In the genomic region with DNA sequence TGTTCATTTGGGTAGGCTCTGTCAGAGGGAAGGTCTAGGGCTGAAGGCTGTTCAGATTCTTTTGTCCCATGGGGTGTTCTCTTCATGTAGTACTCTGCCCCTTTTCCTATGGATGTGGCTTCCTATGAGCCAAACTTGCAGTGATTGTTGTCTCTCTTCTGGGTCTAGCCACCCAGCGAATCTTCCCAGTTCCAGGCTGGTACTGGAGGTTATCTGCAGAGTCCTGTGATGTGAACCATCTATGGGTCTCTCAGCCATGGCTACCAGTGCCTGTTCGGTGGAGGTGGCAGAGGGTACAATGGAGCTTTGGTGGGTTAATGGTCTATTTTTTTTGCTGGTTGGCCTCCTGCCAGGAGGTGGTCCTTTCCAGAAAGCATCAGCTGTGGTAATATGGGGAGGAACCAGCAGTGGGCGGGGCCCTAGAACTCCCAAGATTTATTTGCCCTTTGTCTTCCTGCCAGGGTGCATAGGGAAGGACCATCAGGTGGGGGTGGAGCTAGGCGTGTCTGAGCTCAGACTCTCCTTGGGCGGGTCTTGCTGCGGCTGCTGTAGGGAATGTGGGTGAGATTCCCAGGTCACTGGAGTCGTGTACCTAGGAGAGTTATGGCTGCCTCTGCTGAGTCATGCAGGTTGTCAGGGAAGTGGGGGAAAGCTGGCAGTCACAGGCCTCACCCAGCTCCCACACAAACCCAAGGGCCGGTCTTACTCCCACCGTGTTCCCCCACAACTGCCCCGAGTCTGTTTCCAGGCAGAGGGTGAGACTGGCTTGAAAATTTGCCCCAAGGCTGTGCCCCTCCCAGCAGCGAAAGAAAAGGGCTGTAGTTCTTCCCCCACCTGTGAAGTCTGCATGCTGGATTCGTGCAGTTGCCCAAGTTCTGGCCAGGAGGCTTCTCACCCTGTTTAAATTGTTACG, we compare ENCODE assay signal across 9 cellular contexts. TPM values are rescaled to one million over a fixed set of nuclear protein-coding genes. Genes with fewer than 3 reads are reported as not detected.
A peak's percentile ranks its signal among the peaks of the same experiment; 100 is the strongest.
DNase-seq lines count a peak whose midpoint lies in the region; FAIRE-seq and TF ChIP-seq lines count a peak whose summit lies in the region.
"Had no signal": no experiment of that assay in that cellular context is flagged by ENCODE, and none has a peak within 500 bp of the region (broad histone marks: within the 10 kb centered on the region; RNA-seq: fewer than 3 reads in every experiment).

No MANE protein-coding gene starts in this region.

- peak overlapping the region; percentile 77 for H3K9ac ChIP-seq in keratinocyte (ENCODE audit: control insufficient read depth, extremely low read depth, insufficient read depth, low read length)
- H3K9ac ChIP-seq in GM23248, result no peak overlapping the region

- DNase-seq in activated naive CD4-positive, alpha-beta T cell treated with Interleukin-2 at 50 U/mL for 16 hours, result no peak
- DNase-seq in RCC 7860 (ENCODE audit: low spot score) (peak; percentile 88), keratinocyte (ENCODE audit: low read depth, low spot score) (peak; percentile 94), ureter (ENCODE audit: low spot score) (peak; percentile 89), hepatic stellate cell (ENCODE audit: low spot score) (no peak), GM23248 (no peak)
- no peak for DNase-seq in central memory CD4-positive, alpha-beta T cell

- H3K36me3 ChIP-seq in keratinocyte (ENCODE audit: control insufficient read depth in 2 of 2, extremely low read depth in 1 of 2, insufficient read depth in 2 of 2, low read length in 2 of 2) (peaks cover 12 to 14% of the 10 kb centered on the region in 2 experiments), GM23248 (ENCODE audit: low read depth) (peaks cover 9% of the 10 kb centered on the region)

- dilution Hi-C loops in keratinocyte (cut with MboI; ENCODE audit: extremely low pct_ligation_motif_present, low sequenced_read_pairs), result no loop called here

- H3K27me3 ChIP-seq in keratinocyte (ENCODE audit: control insufficient read depth, extremely low read depth, insufficient read depth, low read length) (no peaks in the 10 kb centered on the region), GM23248 (replicated peaks; ENCODE audit: insufficient read depth) (no peaks in the 10 kb centered on the region)
- H3K27me3 ChIP-seq: heart left ventricle had no signal

- FAIRE-seq in RCC 7860 (lab: Jason Lieb, UNC) (peak; percentile 74), keratinocyte (lab: Jason Lieb, UNC) (peak; percentile 75)

- H3K9me1 ChIP-seq in keratinocyte (ENCODE audit: control insufficient read depth, extremely low read depth, insufficient read depth, low read length), result no peaks in the 10 kb centered on the region

- peak overlapping the region; percentile 94 for H3K27ac Mint-ChIP-seq in activated naive CD4-positive, alpha-beta T cell treated with anti-CD3 and anti-CD28 coated beads, Interleukin-2, amount 50 U/mL, for 24 hours

- H3K4me1 ChIP-seq in keratinocyte (ENCODE audit: control insufficient read depth, extremely low read depth, insufficient read depth, low read length) (peaks cover 30% of the 10 kb centered on the region), GM23248 (ENCODE audit: insufficient read depth) (no peaks in the 10 kb centered on the region)

- H3K4me1 Mint-ChIP-seq in activated naive CD4-positive, alpha-beta T cell treated with anti-CD3 and anti-CD28 coated beads, Interleukin-2, amount 50 U/mL, for 24 hours, result peaks cover 64% of the 10 kb centered on the region

- H3K4me3 Mint-ChIP-seq in activated naive CD4-positive, alpha-beta T cell treated with anti-CD3 and anti-CD28 coated beads, Interleukin-2, amount 50 U/mL, for 24 hours, result peak overlapping the region; percentile 51

- no peaks in the 10 kb centered on the region for H4K20me1 ChIP-seq in keratinocyte (ENCODE audit: control insufficient read depth, extremely low read depth, insufficient read depth, low read length)
- no peaks in the 10 kb centered on the region for H4K20me1 ChIP-seq in GM23248 (ENCODE audit: insufficient read depth)

- H3F3A ChIP-seq in GM23248 (ENCODE audit: insufficient read depth), result 0 out of 2 replicates have a peak, but pooled peaks cover 4% of the 10 kb centered on the region

- H3K9me3 ChIP-seq in keratinocyte (ENCODE audit: control insufficient read depth, low read depth, low read length) (no peaks in the 10 kb centered on the region), GM23248 (ENCODE audit: low read depth) (no peaks in the 10 kb centered on the region)

- in situ Hi-C loops in GM23248 (cut with MboI), result no loop called here

- H3K27me3 Mint-ChIP-seq in activated naive CD4-positive, alpha-beta T cell treated with anti-CD3 and anti-CD28 coated beads, Interleukin-2, amount 50 U/mL, for 24 hours, result no peaks in the 10 kb centered on the region

- H3K9me3 Mint-ChIP-seq in activated naive CD4-positive, alpha-beta T cell treated with anti-CD3 and anti-CD28 coated beads, Interleukin-2, amount 50 U/mL, for 24 hours, result no peaks in the 10 kb centered on the region

- H3K27ac ChIP-seq in keratinocyte (ENCODE audit: control insufficient read depth, insufficient read depth, low read length), result peak overlapping the region; percentile 96
- no peak overlapping the region for H3K27ac ChIP-seq in GM23248
- H3K27ac ChIP-seq: heart left ventricle had no signal

- H2AFZ ChIP-seq in keratinocyte (ENCODE audit: control insufficient read depth, low read length) (peak overlapping the region; percentile 7), GM23248 (no peak overlapping the region)

- WGBS in GM23248 (ENCODE audit: low coverage in 1 of 2, low lambda C conversion rate in 2 of 2, missing lambda C conversion rate in 2 of 2), 2 experiments, result 93 to 96% methylated on average over 13 of the region's 13 CpGs

- H3K36me3 Mint-ChIP-seq in activated naive CD4-positive, alpha-beta T cell treated with anti-CD3 and anti-CD28 coated beads, Interleukin-2, amount 50 U/mL, for 24 hours, result peaks cover 6% of the 10 kb centered on the region

- H3K4me2 ChIP-seq in keratinocyte (ENCODE audit: control insufficient read depth, extremely low read depth, insufficient read depth, low read depth, low read length) (peak overlapping the region; percentile 85), GM23248 (ENCODE audit: unreplicated experiment) (no peak overlapping the region)

- no peak for TF ChIP-seq CTCF in keratinocyte (optimal IDR thresholded peaks at IDR 0.05 in 1 of 3, IDR thresholded peaks at IDR 0.05 in 1 of 3, conservative IDR thresholded peaks at IDR 0.05 in 1 of 3; ENCODE audit: extremely low read depth in 1 of 3, insufficient read depth in 2 of 3, low read length in 3 of 3)

- no peaks in the 10 kb centered on the region for H3K9me2 ChIP-seq in GM23248 (ENCODE audit: insufficient read depth)

- H3K79me2 ChIP-seq in keratinocyte (ENCODE audit: control insufficient read depth, insufficient read depth, low read length) (peaks cover 49% of the 10 kb centered on the region), GM23248 (ENCODE audit: insufficient read depth) (peaks cover 95% of the 10 kb centered on the region)

- H3K4me3 ChIP-seq in keratinocyte (ENCODE audit: control insufficient read depth in 2 of 3, extremely low read depth in 1 of 3, insufficient read depth in 2 of 3, low read depth in 1 of 3, low read length in 3 of 3) (peak overlapping the region in 2 of 3 experiments; percentile 14 to 19), GM23248 (no peak overlapping the region)
- H3K4me3 ChIP-seq: heart left ventricle had no signal

RNA-seq across cellular contexts. Expression of a gene that starts 17.5 kb away (rescaled TPM):
- 6.9 to 12.3 TPM (median 8.5 TPM) in 3 replicates for polyA plus RNA-seq in keratinocyte
- 16.4 TPM for polyA plus RNA-seq in keratinocyte (2011; ENCODE audit: low read depth)
- 6.4 and 7.6 TPM in 2 replicates for polyA plus RNA-seq in keratinocyte (2011; cell fraction: cytosol; rRNA removed)
- polyA plus RNA-seq in keratinocyte (2011; cell fraction: nucleus; rRNA removed), result 7.9 and 8.6 TPM in 2 replicates
- polyA plus RNA-seq in keratinocyte (2012; ENCODE audit: low replicate concordance), result 8.7 and 13.4 TPM in 2 replicates
- polyA minus RNA-seq in keratinocyte, result 8.6 to 12.4 TPM (median 10.5 TPM) in 3 replicates
- polyA minus RNA-seq in keratinocyte (2011; cell fraction: cytosol; rRNA and poly(A)+ RNA removed), result 8.4 TPM
- 7.4 and 8.8 TPM in 2 replicates for polyA minus RNA-seq in keratinocyte (2011; cell fraction: nucleus; rRNA and poly(A)+ RNA removed)
- 14.6 TPM for total RNA-seq in ureter
- total RNA-seq in GM23248 (2014; rRNA removed; shearing (Covaris generic)), result 3.7 and 7.5 TPM in 2 replicates
- polyA plus RNA-seq in GM23248 (2016; fragmentation: Nextera tagmentation; extraction: Ambion mirVana), result 21.3 and 22.9 TPM in 2 replicates

RNA-seq across cellular contexts. Expression of a gene that starts 17.8 kb away (rescaled TPM):
- 4.7 to 10.7 TPM (median 6.7 TPM) in 3 replicates for polyA plus RNA-seq in keratinocyte
- 4.4 TPM for polyA plus RNA-seq in keratinocyte (2011; ENCODE audit: low read depth)
- 3.6 and 6.4 TPM in 2 replicates for polyA plus RNA-seq in keratinocyte (2011; cell fraction: cytosol; rRNA removed)
- 11.8 and 14.3 TPM in 2 replicates for polyA plus RNA-seq in keratinocyte (2011; cell fraction: nucleus; rRNA removed)
- polyA plus RNA-seq in keratinocyte (2012; ENCODE audit: low replicate concordance), result 3.0 and 7.4 TPM in 2 replicates
- polyA minus RNA-seq in keratinocyte, result 4.3 to 20.2 TPM (median 5.9 TPM) in 3 replicates
- 8.4 TPM for polyA minus RNA-seq in keratinocyte (2011; cell fraction: cytosol; rRNA and poly(A)+ RNA removed)
- 10.1 and 18.2 TPM in 2 replicates for polyA minus RNA-seq in keratinocyte (2011; cell fraction: nucleus; rRNA and poly(A)+ RNA removed)
- total RNA-seq in ureter, result 30.4 TPM
- total RNA-seq in GM23248 (2014; rRNA removed; shearing (Covaris generic)), result 26.6 and 51.6 TPM in 2 replicates
- 11.3 and 18.0 TPM in 2 replicates for polyA plus RNA-seq in GM23248 (2016; fragmentation: Nextera tagmentation; extraction: Ambion mirVana)

RNA-seq across cellular contexts. Expression of a gene that starts 20.9 kb away (rescaled TPM):
- polyA plus RNA-seq in keratinocyte (174 to 294 TPM (median 210 TPM) in 3 replicates), GM23248 (2016; fragmentation: Nextera tagmentation; extraction: Ambion mirVana) (91.0 and 95.0 TPM in 2 replicates)
- polyA plus RNA-seq in keratinocyte (2011; ENCODE audit: low read depth), result 30.4 TPM
- 206 and 358 TPM in 2 replicates for polyA plus RNA-seq in keratinocyte (2011; cell fraction: cytosol; rRNA removed)
- polyA plus RNA-seq in keratinocyte (2011; cell fraction: nucleus; rRNA removed), result 41.7 and 63.8 TPM in 2 replicates
- 57.8 and 153 TPM in 2 replicates for polyA plus RNA-seq in keratinocyte (2012; ENCODE audit: low replicate concordance)
- 95.1 to 122 TPM (median 95.3 TPM) in 3 replicates for polyA minus RNA-seq in keratinocyte
- 136 TPM for polyA minus RNA-seq in keratinocyte (2011; cell fraction: cytosol; rRNA and poly(A)+ RNA removed)
- 20.0 and 26.1 TPM in 2 replicates for polyA minus RNA-seq in keratinocyte (2011; cell fraction: nucleus; rRNA and poly(A)+ RNA removed)
- total RNA-seq in ureter, result 144 TPM
- total RNA-seq in GM23248 (2014; rRNA removed; shearing (Covaris generic)), result 425 and 481 TPM in 2 replicates

Comparison
In these comparisons a context has a peak if more than half of its experiments do, and no peak if none do; other contexts are left out.
1. DNase-seq: peak in RCC 7860 (single experiment), keratinocyte (single experiment) and ureter (single experiment); none in activated naive CD4-positive, alpha-beta T cell treated with Interleukin-2 at 50 U/mL for 16 hours (single experiment), hepatic stellate cell (single experiment), central memory CD4-positive, alpha-beta T cell (single experiment) and GM23248 (single experiment).